9 cellular contexts compared by ENCODE assay signal in genomic region chr1:37998913-37999433, GRCh38. TPM values are rescaled to one million over a fixed set of nuclear protein-coding genes. Genes with fewer than 3 reads are reported as not detected.
DNase-seq lines count a peak whose midpoint lies in the region; ATAC-seq, FAIRE-seq and TF ChIP-seq lines count a peak whose summit lies in the region.
"Had no signal": no experiment of that assay in that cellular context is flagged by ENCODE, and none has a peak within 500 bp of the region (broad histone marks: within the 10 kb centered on the region; RNA-seq: fewer than 3 reads in every experiment).

No MANE protein-coding gene starts in this region.

- peak overlapping the region; percentile 68 for H3K9ac ChIP-seq in keratinocyte (ENCODE audit: control insufficient read depth, extremely low read depth, insufficient read depth, low read length)

- peak overlapping the region; percentile 89 for H3K4me2 ChIP-seq in keratinocyte (ENCODE audit: control insufficient read depth, extremely low read depth, insufficient read depth, low read depth, low read length)

- H2AFZ ChIP-seq in keratinocyte (ENCODE audit: control insufficient read depth, low read length) = no peak overlapping the region

- FAIRE-seq in keratinocyte (lab: Jason Lieb, UNC) = no peak

- H3K4me3 ChIP-seq in keratinocyte (ENCODE audit: control insufficient read depth in 2 of 3, extremely low read depth in 1 of 3, insufficient read depth in 2 of 3, low read depth in 1 of 3, low read length in 3 of 3) = no peak overlapping the region

- no peak for TF ChIP-seq CTCF in HFFc6 (IDR thresholded peaks at IDR 0.05)
- no peak for TF ChIP-seq CTCF in keratinocyte (optimal IDR thresholded peaks at IDR 0.05 in 1 of 3, IDR thresholded peaks at IDR 0.05 in 1 of 3, conservative IDR thresholded peaks at IDR 0.05 in 1 of 3; ENCODE audit: extremely low read depth in 1 of 3, insufficient read depth in 2 of 3, low read length in 3 of 3)

- H3K4me3 Mint-ChIP-seq in HFFc6 = peak overlapping the region; percentile 82
- peak overlapping the region; percentile 71 for H3K4me3 Mint-ChIP-seq in activated T-helper 1 cell treated with anti-CD3 and anti-CD28 coated beads, Interleukin-12 subunit alpha, Interleukin-12 subunit beta, Interleukin-2, Interleukin-4 antibody, amounts not matched to agents 30 ng/mL and 10 ng/mL and 1 ng/mL, durations not matched to agents 14 hours and 24 hours and 36 hours
- peak overlapping the region; percentile 63 for H3K4me3 Mint-ChIP-seq in stimulated activated effector memory CD8-positive, alpha-beta T cell treated with anti-CD3 and anti-CD28 coated beads, Interleukin-12 subunit alpha, Interleukin-12 subunit beta, amount 100 ng/mL, for 72 hours

- H3K4me1 Mint-ChIP-seq in HFFc6 (ENCODE audit: low read depth) = peaks cover 78% of the 10 kb centered on the region
- H3K4me1 Mint-ChIP-seq in activated T-helper 1 cell treated with anti-CD3 and anti-CD28 coated beads, Interleukin-12 subunit alpha, Interleukin-12 subunit beta, Interleukin-2, Interleukin-4 antibody, amounts not matched to agents 30 ng/mL and 10 ng/mL and 1 ng/mL, durations not matched to agents 14 hours and 24 hours and 36 hours (ENCODE audit: low read depth) = peaks cover 67% of the 10 kb centered on the region
- peaks cover 68% of the 10 kb centered on the region for H3K4me1 Mint-ChIP-seq in stimulated activated effector memory CD8-positive, alpha-beta T cell treated with anti-CD3 and anti-CD28 coated beads, Interleukin-12 subunit alpha, Interleukin-12 subunit beta, amount 100 ng/mL, for 72 hours

- ATAC-seq in stimulated activated effector memory CD8-positive, alpha-beta T cell treated with anti-CD3 and anti-CD28 coated beads, Interleukin-12 subunit alpha, Interleukin-12 subunit beta, amount 100 ng/mL, for 72 hours = no peak
- ATAC-seq in HG02885 (IDR thresholded peaks at IDR 0.05; ENCODE audit: poor library complexity, unreplicated experiment) (no peak), GM21576 (IDR thresholded peaks at IDR 0.05; ENCODE audit: unreplicated experiment) (no peak), HG03432 (IDR thresholded peaks at IDR 0.05; ENCODE audit: unreplicated experiment) (no peak)

- peak overlapping the region; percentile 90 for H3K27ac ChIP-seq in keratinocyte (ENCODE audit: control insufficient read depth, insufficient read depth, low read length)

- intact Hi-C loops in activated T-helper 1 cell treated with anti-CD3 and anti-CD28 coated beads, Interleukin-12 subunit alpha, Interleukin-12 subunit beta, Interleukin-2, Interleukin-4 antibody, amounts not matched to agents 30 ng/mL and 10 ng/mL and 1 ng/mL, durations not matched to agents 14 hours and 24 hours and 36 hours (cut with micrococcal nuclease) = no loop called here

- H3K79me2 ChIP-seq in keratinocyte (ENCODE audit: control insufficient read depth, insufficient read depth, low read length) = peaks cover 44% of the 10 kb centered on the region

- peaks cover 14 to 28% of the 10 kb centered on the region in 2 experiments for H3K36me3 ChIP-seq in keratinocyte (ENCODE audit: control insufficient read depth in 2 of 2, extremely low read depth in 1 of 2, insufficient read depth in 2 of 2, low read length in 2 of 2)

- dilution Hi-C loops in keratinocyte (cut with MboI; ENCODE audit: extremely low pct_ligation_motif_present, low sequenced_read_pairs) = no loop called here

- no peaks in the 10 kb centered on the region for H3K9me3 ChIP-seq in keratinocyte (ENCODE audit: control insufficient read depth, low read depth, low read length)

- H3K4me1 ChIP-seq in keratinocyte (ENCODE audit: control insufficient read depth, extremely low read depth, insufficient read depth, low read length) = peaks cover 51% of the 10 kb centered on the region

- no peaks in the 10 kb centered on the region for H3K27me3 ChIP-seq in keratinocyte (ENCODE audit: control insufficient read depth, extremely low read depth, insufficient read depth, low read length)

- H3K9me3 Mint-ChIP-seq in HFFc6 = no peaks in the 10 kb centered on the region
- no peaks in the 10 kb centered on the region for H3K9me3 Mint-ChIP-seq in activated T-helper 1 cell treated with anti-CD3 and anti-CD28 coated beads, Interleukin-12 subunit alpha, Interleukin-12 subunit beta, Interleukin-2, Interleukin-4 antibody, amounts not matched to agents 30 ng/mL and 10 ng/mL and 1 ng/mL, durations not matched to agents 14 hours and 24 hours and 36 hours
- H3K9me3 Mint-ChIP-seq in stimulated activated effector memory CD8-positive, alpha-beta T cell treated with anti-CD3 and anti-CD28 coated beads, Interleukin-12 subunit alpha, Interleukin-12 subunit beta, amount 100 ng/mL, for 72 hours = no peaks in the 10 kb centered on the region

- H3K27ac Mint-ChIP-seq in HFFc6 = peak overlapping the region; percentile 97
- H3K27ac Mint-ChIP-seq in activated T-helper 1 cell treated with anti-CD3 and anti-CD28 coated beads, Interleukin-12 subunit alpha, Interleukin-12 subunit beta, Interleukin-2, Interleukin-4 antibody, amounts not matched to agents 30 ng/mL and 10 ng/mL and 1 ng/mL, durations not matched to agents 14 hours and 24 hours and 36 hours = peak overlapping the region; percentile 85
- H3K27ac Mint-ChIP-seq in stimulated activated effector memory CD8-positive, alpha-beta T cell treated with anti-CD3 and anti-CD28 coated beads, Interleukin-12 subunit alpha, Interleukin-12 subunit beta, amount 100 ng/mL, for 72 hours = peak overlapping the region; percentile 97

- H4K20me1 ChIP-seq in keratinocyte (ENCODE audit: control insufficient read depth, extremely low read depth, insufficient read depth, low read length) = no peaks in the 10 kb centered on the region

- peaks cover 29% of the 10 kb centered on the region for H3K36me3 Mint-ChIP-seq in HFFc6 (ENCODE audit: low read depth)
- H3K36me3 Mint-ChIP-seq in activated T-helper 1 cell treated with anti-CD3 and anti-CD28 coated beads, Interleukin-12 subunit alpha, Interleukin-12 subunit beta, Interleukin-2, Interleukin-4 antibody, amounts not matched to agents 30 ng/mL and 10 ng/mL and 1 ng/mL, durations not matched to agents 14 hours and 24 hours and 36 hours (ENCODE audit: low read depth) = peaks cover 21% of the 10 kb centered on the region
- H3K36me3 Mint-ChIP-seq in stimulated activated effector memory CD8-positive, alpha-beta T cell treated with anti-CD3 and anti-CD28 coated beads, Interleukin-12 subunit alpha, Interleukin-12 subunit beta, amount 100 ng/mL, for 72 hours = peaks cover 50% of the 10 kb centered on the region

- H3K9me1 ChIP-seq in keratinocyte (ENCODE audit: control insufficient read depth, extremely low read depth, insufficient read depth, low read length) = peaks cover 3% of the 10 kb centered on the region

- no peak for DNase-seq in HFFc6
- no peak for DNase-seq in activated T-helper 1 cell treated with anti-CD3 and anti-CD28 coated beads, Interleukin-12 subunit alpha, Interleukin-12 subunit beta, Interleukin-2, Interleukin-4 antibody, amounts not matched to agents 30 ng/mL and 10 ng/mL and 1 ng/mL, durations not matched to agents 14 hours and 24 hours and 36 hours (ENCODE audit: low spot score)
- no peak for DNase-seq in keratinocyte (ENCODE audit: low read depth, low spot score)
- DNase-seq in stimulated activated effector memory CD8-positive, alpha-beta T cell treated with anti-CD3 and anti-CD28 coated beads, Interleukin-12 subunit alpha, Interleukin-12 subunit beta, amount 100 ng/mL, for 72 hours (ENCODE audit: low spot score in 2 of 2) = no peak
- DNase-seq in NCI-H1436 treated with DMSO at 0.1 percent for 48 hours (lab: John Stamatoyannopoulos, UW) = no peak
- DNase-seq: NCI-H446 treated with DMSO at 0.1 percent for 48 hours had no signal

- H3K27me3 Mint-ChIP-seq in HFFc6 (ENCODE audit: insufficient read depth) = peaks cover 2% of the 10 kb centered on the region; the same call in 1 of the 2 replicates
- no peaks in the 10 kb centered on the region for H3K27me3 Mint-ChIP-seq in activated T-helper 1 cell treated with anti-CD3 and anti-CD28 coated beads, Interleukin-12 subunit alpha, Interleukin-12 subunit beta, Interleukin-2, Interleukin-4 antibody, amounts not matched to agents 30 ng/mL and 10 ng/mL and 1 ng/mL, durations not matched to agents 14 hours and 24 hours and 36 hours (ENCODE audit: insufficient read depth)

RNA-seq across cellular contexts. Expression of gene FHL3, which starts 6.3 kb away (rescaled TPM):
- 10 to 100 TPM; 29.4 to 40.9 (median 33.2) TPM for total RNA-seq in HFFc6 (2021; fragmentation: NEBNext Ultra II Directional; extraction: Animal tissue kit (Norgen Biotek cat#: 25700))
- 32.5 and 35.7 TPM in 2 replicates for total RNA-seq in activated T-helper 1 cell treated with anti-CD3 and anti-CD28 coated beads, Interleukin-12 subunit alpha, Interleukin-12 subunit beta, Interleukin-2, Interleukin-4 antibody, amounts not matched to agents 30 ng/mL and 10 ng/mL and 1 ng/mL, durations not matched to agents 14 hours and 24 hours and 36 hours
- 5.1 to 24.6 TPM (median 5.2 TPM) in 3 replicates for polyA plus RNA-seq in keratinocyte
- polyA plus RNA-seq in keratinocyte (2011; ENCODE audit: low read depth) = 6.6 TPM
- 9.0 and 16.5 TPM in 2 replicates for polyA plus RNA-seq in keratinocyte (2011; cell fraction: cytosol; rRNA removed)
- polyA plus RNA-seq in keratinocyte (2011; cell fraction: nucleus; rRNA removed) = 10.2 and 14.7 TPM in 2 replicates
- polyA plus RNA-seq in keratinocyte (2012; ENCODE audit: low replicate concordance) = 11.9 and 29.7 TPM in 2 replicates
- polyA minus RNA-seq in keratinocyte = 16.0 to 51.9 TPM (median 20.1 TPM) in 3 replicates
- 16.7 TPM for polyA minus RNA-seq in keratinocyte (2011; cell fraction: cytosol; rRNA and poly(A)+ RNA removed)
- polyA minus RNA-seq in keratinocyte (2011; cell fraction: nucleus; rRNA and poly(A)+ RNA removed) = 9.4 and 14.0 TPM in 2 replicates

RNA-seq across cellular contexts. Expression of gene SF3A3, which starts 9.2 kb away (rescaled TPM):
- total RNA-seq in HFFc6 (2021; fragmentation: NEBNext Ultra II Directional; extraction: Animal tissue kit (Norgen Biotek cat#: 25700)) = 10 to 100 TPM; 71.6 to 91.6 (median 81.3) TPM
- 136 and 138 TPM in 2 replicates for total RNA-seq in activated T-helper 1 cell treated with anti-CD3 and anti-CD28 coated beads, Interleukin-12 subunit alpha, Interleukin-12 subunit beta, Interleukin-2, Interleukin-4 antibody, amounts not matched to agents 30 ng/mL and 10 ng/mL and 1 ng/mL, durations not matched to agents 14 hours and 24 hours and 36 hours
- 26.4 to 47.0 TPM (median 44.5 TPM) in 3 replicates for polyA plus RNA-seq in keratinocyte
- polyA plus RNA-seq in keratinocyte (2011; ENCODE audit: low read depth) = 125 TPM
- polyA plus RNA-seq in keratinocyte (2011; cell fraction: cytosol; rRNA removed) = 27.8 and 45.9 TPM in 2 replicates
- polyA plus RNA-seq in keratinocyte (2011; cell fraction: nucleus; rRNA removed) = 37.7 and 48.5 TPM in 2 replicates
- 30.4 and 59.0 TPM in 2 replicates for polyA plus RNA-seq in keratinocyte (2012; ENCODE audit: low replicate concordance)
- polyA minus RNA-seq in keratinocyte = 7.8 to 38.2 TPM (median 21.6 TPM) in 3 replicates
- 37.4 TPM for polyA minus RNA-seq in keratinocyte (2011; cell fraction: cytosol; rRNA and poly(A)+ RNA removed)
- polyA minus RNA-seq in keratinocyte (2011; cell fraction: nucleus; rRNA and poly(A)+ RNA removed) = 19.1 and 28.4 TPM in 2 replicates

RNA-seq across cellular contexts. Expression of gene UTP11, which starts 13.6 kb away (rescaled TPM):
- total RNA-seq in HFFc6 (2021; fragmentation: NEBNext Ultra II Directional; extraction: Animal tissue kit (Norgen Biotek cat#: 25700)) = 10 to 100 TPM; 41.4 to 57.1 (median 49.2) TPM
- total RNA-seq in activated T-helper 1 cell treated with anti-CD3 and anti-CD28 coated beads, Interleukin-12 subunit alpha, Interleukin-12 subunit beta, Interleukin-2, Interleukin-4 antibody, amounts not matched to agents 30 ng/mL and 10 ng/mL and 1 ng/mL, durations not matched to agents 14 hours and 24 hours and 36 hours = 106 and 108 TPM in 2 replicates
- polyA plus RNA-seq in keratinocyte = 24.1 to 50.0 TPM (median 49.1 TPM) in 3 replicates
- polyA plus RNA-seq in keratinocyte (2011; ENCODE audit: low read depth) = 145 TPM
- polyA plus RNA-seq in keratinocyte (2011; cell fraction: cytosol; rRNA removed) = 26.4 and 35.2 TPM in 2 replicates
- 24.5 and 39.0 TPM in 2 replicates for polyA plus RNA-seq in keratinocyte (2011; cell fraction: nucleus; rRNA removed)
- 31.7 and 64.5 TPM in 2 replicates for polyA plus RNA-seq in keratinocyte (2012; ENCODE audit: low replicate concordance)
- 5.7 to 12.6 TPM (median 7.4 TPM) in 3 replicates for polyA minus RNA-seq in keratinocyte
- 15.3 TPM for polyA minus RNA-seq in keratinocyte (2011; cell fraction: cytosol; rRNA and poly(A)+ RNA removed)
- polyA minus RNA-seq in keratinocyte (2011; cell fraction: nucleus; rRNA and poly(A)+ RNA removed) = 6.4 and 13.8 TPM in 2 replicates

RNA-seq across cellular contexts. Expression of gene POU3F1, which starts 47.6 kb away (rescaled TPM):
- under 1 TPM in 1 of 6 experiments, not detected in 5; 0.11 TPM for total RNA-seq in HFFc6 (2021; fragmentation: NEBNext Ultra II Directional; extraction: Animal tissue kit (Norgen Biotek cat#: 25700))
- 1.5 and 1.8 TPM in 2 replicates for total RNA-seq in activated T-helper 1 cell treated with anti-CD3 and anti-CD28 coated beads, Interleukin-12 subunit alpha, Interleukin-12 subunit beta, Interleukin-2, Interleukin-4 antibody, amounts not matched to agents 30 ng/mL and 10 ng/mL and 1 ng/mL, durations not matched to agents 14 hours and 24 hours and 36 hours
- 0.32 to 1.3 TPM (median 0.59 TPM) in 3 replicates for polyA plus RNA-seq in keratinocyte
- 0.71 TPM for polyA plus RNA-seq in keratinocyte (2011; ENCODE audit: low read depth)
- polyA plus RNA-seq in keratinocyte (2011; cell fraction: cytosol; rRNA removed) = 0.33 and 0.84 TPM in 2 replicates
- polyA plus RNA-seq in keratinocyte (2011; cell fraction: nucleus; rRNA removed) = 0.52 and 1.7 TPM in 2 replicates
- polyA plus RNA-seq in keratinocyte (2012; ENCODE audit: low replicate concordance) = 0.87 and 2.2 TPM in 2 replicates
- polyA minus RNA-seq in keratinocyte = 0.61 to 0.72 TPM (median 0.63 TPM) in 3 replicates
- polyA minus RNA-seq in keratinocyte (2011; cell fraction: cytosol; rRNA and poly(A)+ RNA removed) = 3.3 TPM
- polyA minus RNA-seq in keratinocyte (2011; cell fraction: nucleus; rRNA and poly(A)+ RNA removed) = 1.7 and 1.8 TPM in 2 replicates

RNA-seq across cellular contexts. Expression of gene INPP5B, which starts 52.1 kb away (rescaled TPM):
- total RNA-seq in HFFc6 (2021; fragmentation: NEBNext Ultra II Directional; extraction: Animal tissue kit (Norgen Biotek cat#: 25700)) = 10 to 100 TPM in 4 of 6 experiments, 1 to 10 TPM in 2; 9.6 to 16.0 (median 12.7) TPM
- total RNA-seq in activated T-helper 1 cell treated with anti-CD3 and anti-CD28 coated beads, Interleukin-12 subunit alpha, Interleukin-12 subunit beta, Interleukin-2, Interleukin-4 antibody, amounts not matched to agents 30 ng/mL and 10 ng/mL and 1 ng/mL, durations not matched to agents 14 hours and 24 hours and 36 hours = 23.6 and 27.2 TPM in 2 replicates
- polyA plus RNA-seq in keratinocyte = 3.4 to 6.4 TPM (median 6.0 TPM) in 3 replicates
- 3.0 TPM for polyA plus RNA-seq in keratinocyte (2011; ENCODE audit: low read depth)
- polyA plus RNA-seq in keratinocyte (2011; cell fraction: cytosol; rRNA removed) = 2.3 and 3.9 TPM in 2 replicates
- polyA plus RNA-seq in keratinocyte (2011; cell fraction: nucleus; rRNA removed) = 5.8 and 6.3 TPM in 2 replicates
- polyA plus RNA-seq in keratinocyte (2012; ENCODE audit: low replicate concordance) = 3.0 and 4.1 TPM in 2 replicates
- polyA minus RNA-seq in keratinocyte = 3.5 to 5.9 TPM (median 5.2 TPM) in 3 replicates
- polyA minus RNA-seq in keratinocyte (2011; cell fraction: cytosol; rRNA and poly(A)+ RNA removed) = 3.3 TPM
- 3.0 and 6.7 TPM in 2 replicates for polyA minus RNA-seq in keratinocyte (2011; cell fraction: nucleus; rRNA and poly(A)+ RNA removed)
